ENCODE assay signal across 19 cellular contexts in the genomic region with DNA sequence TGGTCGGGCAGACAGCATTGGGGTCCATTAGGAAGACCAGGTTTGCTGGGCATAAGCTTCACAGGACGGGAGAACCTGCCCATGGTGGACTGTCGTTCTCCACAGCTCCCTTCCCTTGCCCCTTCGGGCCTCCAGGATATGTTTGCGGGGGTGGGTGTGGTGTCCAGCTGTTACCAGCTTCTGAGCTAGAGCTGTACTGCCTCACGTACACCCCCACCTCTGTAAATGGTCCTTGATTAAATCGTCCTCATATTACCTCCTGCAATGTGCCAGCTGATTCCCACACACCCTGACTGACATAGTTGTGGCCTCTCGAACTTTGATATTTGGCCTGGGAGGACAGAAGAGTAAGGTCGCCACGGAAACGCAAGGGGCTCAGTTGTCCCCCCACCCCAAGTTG. TPM values are rescaled to one million over a fixed set of nuclear protein-coding genes. Genes with fewer than 3 reads are reported as not detected.
DNase-seq lines count a peak whose midpoint lies in the region; FAIRE-seq and TF ChIP-seq lines count a peak whose summit lies in the region.
"Had no signal": no experiment of that assay in that cellular context is flagged by ENCODE, and none has a peak within 500 bp of the region (broad histone marks: within the 10 kb centered on the region; RNA-seq: fewer than 3 reads in every experiment).

No MANE protein-coding gene starts in this region.

- H3K4me1 Mint-ChIP-seq in neural crest cell: peaks cover 4% of the 10 kb centered on the region
- H3K4me1 Mint-ChIP-seq: CD4-positive, alpha-beta memory T cell had no signal

- H3K36me3 Mint-ChIP-seq in neural crest cell (ENCODE audit: low read depth): no peaks in the 10 kb centered on the region
- H3K36me3 Mint-ChIP-seq: CD4-positive, alpha-beta memory T cell had no signal

- H3K27me3 Mint-ChIP-seq in neural crest cell (ENCODE audit: low read depth): no peaks in the 10 kb centered on the region
- H3K27me3 Mint-ChIP-seq: CD4-positive, alpha-beta memory T cell had no signal

- no peaks in the 10 kb centered on the region for H3K36me3 ChIP-seq in effector memory CD4-positive, alpha-beta T cell (ENCODE audit: control insufficient read depth, insufficient read depth, low read length)
- H3K36me3 ChIP-seq: BE2C, HAP-1 had no signal

- H3K4me3 Mint-ChIP-seq in neural crest cell: peak overlapping the region; percentile 27
- H3K4me3 Mint-ChIP-seq: CD4-positive, alpha-beta memory T cell had no signal

- no peaks in the 10 kb centered on the region for H3K4me1 ChIP-seq in effector memory CD4-positive, alpha-beta T cell (ENCODE audit: control insufficient read depth, insufficient read depth, low read length, poor library complexity, severe bottlenecking)
- H3K4me1 ChIP-seq: BE2C, HAP-1 had no signal

- H3K9me3 Mint-ChIP-seq in neural crest cell: no peaks in the 10 kb centered on the region

- DNase-seq in NCI-H1092 treated with DMSO at 0.1 percent for 48 hours (lab: John Stamatoyannopoulos, UW): peak; percentile 25
- no peak for DNase-seq in NCI-H1092 (lab: John Stamatoyannopoulos, UW)
- peak; percentile 63 for DNase-seq in left kidney (ENCODE audit: low read depth, low spot score)
- DNase-seq in neural crest cell (ENCODE audit: low read depth, low spot score): no peak
- no peak for DNase-seq in urothelium cell line (ENCODE audit: low spot score)
- no peak for DNase-seq in activated CD4-positive, alpha-beta T cell treated with anti-CD3 and anti-CD28 coated beads for 1 hour
- DNase-seq in retina: no peak
- no peak for DNase-seq in effector memory CD4-positive, alpha-beta T cell
- DNase-seq: 8988T; BE2C; Calu3; CD4-positive, alpha-beta memory T cell; DMS79 treated with DMSO at 0.1 percent for 48 hours; NCI-H1417 treated with DMSO at 0.1 percent for 48 hours; NCI-H510A treated with DMSO at 0.1 percent for 48 hours had no signal

- no peak overlapping the region for H3K27ac ChIP-seq in effector memory CD4-positive, alpha-beta T cell (ENCODE audit: insufficient read depth, low read length, poor library complexity, severe bottlenecking)
- H3K27ac ChIP-seq: HL-60 had no signal

- no peak for TF ChIP-seq CTCF in neural crest cell (conservative IDR thresholded peaks at IDR 0.05)

- FAIRE-seq in urothelium cell line (lab: Jason Lieb, UNC): peak; percentile 71
- FAIRE-seq: G401.6, HTR-8/SVneo had no signal

- H3K27me3 ChIP-seq in effector memory CD4-positive, alpha-beta T cell (replicated peaks; ENCODE audit: control insufficient read depth, insufficient read depth, low read length, poor library complexity, severe bottlenecking): no peaks in the 10 kb centered on the region
- H3K27me3 ChIP-seq: BE2C had no signal

- H3K9me3 ChIP-seq in effector memory CD4-positive, alpha-beta T cell (ENCODE audit: control insufficient read depth, low read length): no peaks in the 10 kb centered on the region
- H3K9me3 ChIP-seq: BE2C, HAP-1 had no signal

- peak overlapping the region; percentile 62 for H3K27ac Mint-ChIP-seq in neural crest cell (ENCODE audit: unreplicated experiment)
- H3K27ac Mint-ChIP-seq: CD4-positive, alpha-beta memory T cell had no signal

- H3K4me3 ChIP-seq in effector memory CD4-positive, alpha-beta T cell (ENCODE audit: insufficient read depth, low read depth, low read length, poor library complexity, severe bottlenecking): no peak overlapping the region
- H3K4me3 ChIP-seq: HAP-1 had no signal

RNA-seq across cellular contexts. Expression of a gene that starts 16.2 kb away (rescaled TPM):
- total RNA-seq in neural crest cell: 49.5 and 54.2 TPM in 2 replicates

RNA-seq across cellular contexts. Expression of a gene that starts 18.8 kb away (rescaled TPM):
- 13.5 and 14.4 TPM in 2 replicates for total RNA-seq in neural crest cell

RNA-seq across cellular contexts. Expression of a gene that starts 22.3 kb away (rescaled TPM):
- 0.86 and 2.9 TPM in 2 replicates for total RNA-seq in neural crest cell
- total RNA-seq: Calu3; CD4-positive, alpha-beta memory T cell had no signal

Comparison
In these comparisons a context has a peak if more than half of its experiments do, and no peak if none do; other contexts are left out.
1. DNase-seq: peak in NCI-H1092 treated with DMSO at 0.1 percent for 48 hours (single experiment) and left kidney (single experiment); none in NCI-H1092 (single experiment), neural crest cell (single experiment), urothelium cell line (single experiment), activated CD4-positive, alpha-beta T cell treated with anti-CD3 and anti-CD28 coated beads for 1 hour (single experiment), retina (single experiment) and effector memory CD4-positive, alpha-beta T cell (0 of 3).